29 cellular contexts compared by ENCODE assay signal in the genomic region with DNA sequence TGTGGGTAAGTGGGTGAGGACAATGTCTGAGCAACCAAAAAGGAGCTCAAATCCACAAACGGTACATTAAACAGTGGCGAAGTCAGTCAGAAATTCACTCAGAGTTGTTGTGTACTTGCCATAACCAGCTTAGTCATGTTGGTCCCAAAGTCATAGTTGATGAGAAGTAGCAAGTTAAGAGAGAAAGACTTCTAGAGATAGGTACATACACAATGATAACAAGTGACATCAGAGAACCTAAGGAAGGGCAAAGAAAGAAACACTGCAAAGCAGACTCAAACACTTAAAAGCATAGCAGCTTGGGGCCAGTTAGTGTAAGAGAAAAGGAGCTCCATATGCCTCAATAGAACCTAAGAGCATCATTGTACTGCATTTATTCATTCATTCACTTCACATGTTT. TPM values are rescaled to one million over a fixed set of nuclear protein-coding genes. Genes with fewer than 3 reads are reported as not detected.
A peak's percentile ranks its signal among the peaks of the same experiment; 100 is the strongest.
DNase-seq lines count a peak whose midpoint lies in the region; ATAC-seq, FAIRE-seq and TF ChIP-seq lines count a peak whose summit lies in the region.
"Had no signal": no experiment of that assay in that cellular context is flagged by ENCODE, and none has a peak within 500 bp of the region (broad histone marks: within the 10 kb centered on the region; RNA-seq: fewer than 3 reads in every experiment).

No MANE protein-coding gene starts in this region.

- in situ Hi-C loops in gastrocnemius medialis (cut with MboI; ENCODE audit: low sequenced_read_pairs in 4 of 4), result no loop called here

- no peaks in the 10 kb centered on the region for H3K9me3 ChIP-seq in gastrocnemius medialis
- H3K9me3 ChIP-seq: stomach had no signal

- peaks cover 0 to 10% (median 0%) of the 10 kb centered on the region in 3 donors for H3K27me3 ChIP-seq in gastrocnemius medialis
- H3K27me3 ChIP-seq: foreskin keratinocyte, stomach had no signal

- ATAC-seq in GM21390 (IDR thresholded peaks at IDR 0.05; ENCODE audit: unreplicated experiment) (peak; percentile 19), HG03378 (IDR thresholded peaks at IDR 0.05; ENCODE audit: unreplicated experiment) (peak; percentile 19), left ventricle myocardium superior (no peak), gastrocnemius medialis (no peak), esophagus mucosa (no peak)
- ATAC-seq: activated CD8-positive, alpha-beta T cell treated with anti-CD3 and anti-CD28 coated beads, Interleukin-2, amount 10 ng/mL, durations not matched to agents 7 days and 5 days; foreskin keratinocyte had no signal

- H3K27ac ChIP-seq in gastrocnemius medialis, result no peak overlapping the region
- H3K27ac ChIP-seq: dorsolateral prefrontal cortex, foreskin keratinocyte, KMS-11, RWPE1, stomach had no signal

- intact Hi-C loops in left ventricle myocardium superior (cut with micrococcal nuclease), result no loop called here
- intact Hi-C loops in gastrocnemius medialis (cut with DNase I; ENCODE audit: low total_unique reads), result no loop called here

- FAIRE-seq in GM12891 (lab: Jason Lieb, UNC), result peak; percentile 88
- FAIRE-seq: H54 had no signal

- TF ChIP-seq CTCF in gastrocnemius medialis (IDR thresholded peaks at IDR 0.05 in 4 of 5, conservative IDR thresholded peaks at IDR 0.05 in 1 of 5), result no peak

- H3K4me1 ChIP-seq in gastrocnemius medialis, result no peaks in the 10 kb centered on the region
- H3K4me1 ChIP-seq: foreskin keratinocyte, stomach had no signal

- H3K36me3 ChIP-seq in gastrocnemius medialis, result no peaks in the 10 kb centered on the region
- H3K36me3 ChIP-seq: stomach had no signal

- no peak overlapping the region for H3K4me3 ChIP-seq in gastrocnemius medialis
- H3K4me3 ChIP-seq: dorsolateral prefrontal cortex, stomach had no signal

- no peak for DNase-seq in GM12891 (ENCODE audit: insufficient read length, low spot score)
- peak; percentile 0 to 7 for DNase-seq in erythroblast (lab: John Stamatoyannopoulos, UW)
- DNase-seq in left ventricle myocardium superior, result no peak
- DNase-seq in gastrocnemius medialis, result no peak
- no peak for DNase-seq in activated gamma-delta T cell treated with Interleukin-2 at 50 U/mL for 16 hours
- DNase-seq: activated CD4-positive, CD25-positive, alpha-beta regulatory T cell; activated CD8-positive, alpha-beta T cell treated with anti-CD3 and anti-CD28 coated beads, Interleukin-2, amount 10 ng/mL, durations not matched to agents 7 days and 5 days; activated naive CD4-positive, alpha-beta T cell treated with anti-CD3 and anti-CD28 coated beads, Interleukin-2, amount 10 ng/mL, durations not matched to agents 7 days and 5 days; activated T-cell treated with anti-CD3 and anti-CD28 coated beads, Interleukin-2, amount 50 U/mL, for 24 hours; anterior cingulate cortex; central memory CD4-positive, alpha-beta T cell; DMS79 treated with DMSO at 0.1 percent for 48 hours; dorsolateral prefrontal cortex; foreskin keratinocyte; hippocampal formation; NCI-H1092; NCI-H2029 treated with DMSO at 0.1 percent for 48 hours; nucleus accumbens; small intestine; stimulated activated CD4-positive, alpha-beta T cell treated with anti-CD3 and anti-CD28 coated beads, Interleukin-4, amount 100 ng/mL, for 1 hour; stomach; T-helper 9 cell had no signal

- no peak for TF ChIP-seq POLR2A in GM12891 (IDR thresholded peaks at IDR 0.05; ENCODE audit: low read depth, low read length)
- no peak for TF ChIP-seq POLR2A in erythroblast (IDR thresholded peaks at IDR 0.05; ENCODE audit: low read length)
- TF ChIP-seq POLR2A in gastrocnemius medialis (IDR thresholded peaks at IDR 0.05), result no peak

TF ChIP-seq in GM12891, 5 proteins besides CTCF, POLR2A, EP300 and RAD21:
- TF ChIP-seq PAX5 (IDR thresholded peaks at IDR 0.05; ENCODE audit: insufficient read depth, low read length, severe bottlenecking), result no peak
- TF ChIP-seq SPI1 (IDR thresholded peaks at IDR 0.05; ENCODE audit: low read depth, low read length), result no peak
- no peak for TF ChIP-seq TAF1 (IDR thresholded peaks at IDR 0.05; ENCODE audit: low read depth, low read length)
- no peak for TF ChIP-seq POU2F2 (IDR thresholded peaks at IDR 0.05; ENCODE audit: low read depth, low read length)
- no peak for TF ChIP-seq POLR2AphosphoS5 (IDR thresholded peaks at IDR 0.05; ENCODE audit: low read depth, low read length)
TF ChIP-seq in GM12891: peak in this region for 0.

RNA-seq across cellular contexts. Expression of gene DYNLT3, which starts 30.2 kb away (rescaled TPM):
- 7.4 TPM for polyA plus RNA-seq in GM12891 (2012; ENCODE audit: low read depth, missing spikeins)
- 14.0 TPM for total RNA-seq in left ventricle myocardium superior
- 10 to 100 TPM; 12.7 to 22.2 (median 15.0) TPM for total RNA-seq in gastrocnemius medialis
- total RNA-seq in esophagus mucosa, result 46.0 TPM

RNA-seq across cellular contexts. Expression of gene CYBB, which starts 37.3 kb away (rescaled TPM):
- 24.7 TPM for polyA plus RNA-seq in GM12891 (2012; ENCODE audit: low read depth, missing spikeins)
- 20.4 TPM for total RNA-seq in left ventricle myocardium superior
- total RNA-seq in gastrocnemius medialis, result 1 to 10 TPM; 1.8 to 6.7 (median 5.1) TPM
- total RNA-seq in esophagus mucosa, result 2.4 TPM
- total RNA-seq: activated CD8-positive, alpha-beta T cell treated with anti-CD3 and anti-CD28 coated beads, Interleukin-2, amount 10 ng/mL, durations not matched to agents 7 days and 5 days; foreskin keratinocyte; NCI-H460 had no signal
- polyA plus RNA-seq: foreskin keratinocyte had no signal

Comparison
In these comparisons a context has a peak if more than half of its experiments do, and no peak if none do; other contexts are left out.
1. DNase-seq: peak in erythroblast (2 of 2); none in GM12891 (single experiment), left ventricle myocardium superior (single experiment), gastrocnemius medialis (0 of 2) and activated gamma-delta T cell treated with Interleukin-2 at 50 U/mL for 16 hours (single experiment).
2. ATAC-seq: peak in GM21390 (single experiment) and HG03378 (single experiment); none in left ventricle myocardium superior (single experiment), gastrocnemius medialis (0 of 2) and esophagus mucosa (single experiment).